Comparison of ENCODE assay signal across 23 cellular contexts in genomic region chr1:162458206-162458605, GRCh38. TPM values are rescaled to one million over a fixed set of nuclear protein-coding genes. Genes with fewer than 3 reads are reported as not detected.
"Had no signal": no experiment of that assay in that cellular context is flagged by ENCODE, and none has a peak within 500 bp of the region (broad histone marks: within the 10 kb centered on the region; RNA-seq: fewer than 3 reads in every experiment).

No MANE protein-coding gene starts in this region.

- H3K27ac ChIP-seq: adrenal gland, body of pancreas had no signal

- H3K27ac Mint-ChIP-seq: activated CD8-positive, alpha-beta T cell treated with anti-CD3 and anti-CD28 coated beads for 36 hours; activated naive CD4-positive, alpha-beta T cell treated with anti-CD3 and anti-CD28 coated beads, Interleukin-2, amount 10 ng/mL, durations not matched to agents 7 days and 5 days; activated naive CD8-positive, alpha-beta T cell treated with anti-CD3 and anti-CD28 coated beads, Interleukin-2, amount 10 ng/mL, durations not matched to agents 7 days and 5 days; activated T-cell treated with anti-CD3 and anti-CD28 coated beads, Interleukin-2, amount 50 U/mL, for 72 hours; activated T-helper 2 cell treated with anti-CD3 and anti-CD28 coated beads, Interferon-gamma antibody, Interleukin-2, Interleukin-4, amounts not matched to agents 10 μg/mL and 5 μg/mL and 100 μg/mL, durations not matched to agents 14 hours and 24 hours and 36 hours; T-helper 1 cell treated with Interleukin-12 subunit alpha and Interleukin-12 subunit beta and Interleukin-4 antibody, amounts not matched to agents 30 μg/mL and 1 μg/mL, for 36 hours had no signal

- H3K36me3 ChIP-seq: adrenal gland had no signal

- DNase-seq: activated CD4-positive, alpha-beta T cell treated with anti-CD3 and anti-CD28 coated beads for 4 hours; activated CD8-positive, alpha-beta memory T cell treated with anti-CD3 and anti-CD28 coated beads, Interleukin-2, amount 50 U/mL, for 4 hours; activated CD8-positive, alpha-beta T cell treated with anti-CD3 and anti-CD28 coated beads for 36 hours; activated gamma-delta T cell treated with Interleukin-2 at 50 U/mL for 16 hours; activated naive CD4-positive, alpha-beta T cell treated with anti-CD3 and anti-CD28 coated beads, Interleukin-2, amount 10 ng/mL, durations not matched to agents 7 days and 5 days; activated naive CD8-positive, alpha-beta T cell treated with anti-CD3 and anti-CD28 coated beads, Interleukin-2, amount 10 ng/mL, durations not matched to agents 7 days and 5 days; activated T-cell treated with anti-CD3 and anti-CD28 coated beads, Interleukin-2, amount 50 U/mL, for 72 hours; adrenal gland; anterior cingulate cortex; body of pancreas; central memory CD4-positive, alpha-beta T cell; NCI-H1092 treated with DMSO at 0.1 percent for 48 hours; NCI-H1417 treated with DMSO at 0.1 percent for 48 hours; NCI-H1694; NCI-H2029; NCI-H446; SHP77 treated with DMSO at 0.1 percent for 48 hours had no signal

- H3K36me3 Mint-ChIP-seq: activated naive CD4-positive, alpha-beta T cell treated with anti-CD3 and anti-CD28 coated beads, Interleukin-2, amount 10 ng/mL, durations not matched to agents 7 days and 5 days; activated naive CD8-positive, alpha-beta T cell treated with anti-CD3 and anti-CD28 coated beads, Interleukin-2, amount 10 ng/mL, durations not matched to agents 7 days and 5 days had no signal

- H3K4me3 ChIP-seq: adrenal gland, body of pancreas had no signal

- H3K4me3 Mint-ChIP-seq: activated CD8-positive, alpha-beta T cell treated with anti-CD3 and anti-CD28 coated beads for 36 hours; activated naive CD4-positive, alpha-beta T cell treated with anti-CD3 and anti-CD28 coated beads, Interleukin-2, amount 10 ng/mL, durations not matched to agents 7 days and 5 days; activated naive CD8-positive, alpha-beta T cell treated with anti-CD3 and anti-CD28 coated beads, Interleukin-2, amount 10 ng/mL, durations not matched to agents 7 days and 5 days; activated T-cell treated with anti-CD3 and anti-CD28 coated beads, Interleukin-2, amount 50 U/mL, for 72 hours; T-helper 1 cell treated with Interleukin-12 subunit alpha and Interleukin-12 subunit beta and Interleukin-4 antibody, amounts not matched to agents 30 μg/mL and 1 μg/mL, for 36 hours had no signal

- H3K9me3 Mint-ChIP-seq: activated naive CD4-positive, alpha-beta T cell treated with anti-CD3 and anti-CD28 coated beads, Interleukin-2, amount 10 ng/mL, durations not matched to agents 7 days and 5 days; activated naive CD8-positive, alpha-beta T cell treated with anti-CD3 and anti-CD28 coated beads, Interleukin-2, amount 10 ng/mL, durations not matched to agents 7 days and 5 days; activated T-cell treated with anti-CD3 and anti-CD28 coated beads, Interleukin-2, amount 50 U/mL, for 72 hours; activated T-helper 2 cell treated with anti-CD3 and anti-CD28 coated beads, Interferon-gamma antibody, Interleukin-2, Interleukin-4, amounts not matched to agents 10 μg/mL and 5 μg/mL and 100 μg/mL, durations not matched to agents 14 hours and 24 hours and 36 hours; T-helper 1 cell treated with Interleukin-12 subunit alpha and Interleukin-12 subunit beta and Interleukin-4 antibody, amounts not matched to agents 30 μg/mL and 1 μg/mL, for 36 hours had no signal

- H3K4me1 ChIP-seq: adrenal gland, body of pancreas had no signal

- H3K9me3 ChIP-seq: adrenal gland, body of pancreas had no signal

- H3K27me3 Mint-ChIP-seq: activated naive CD4-positive, alpha-beta T cell treated with anti-CD3 and anti-CD28 coated beads, Interleukin-2, amount 10 ng/mL, durations not matched to agents 7 days and 5 days; activated naive CD8-positive, alpha-beta T cell treated with anti-CD3 and anti-CD28 coated beads, Interleukin-2, amount 10 ng/mL, durations not matched to agents 7 days and 5 days had no signal

- H3K27me3 ChIP-seq: adrenal gland, body of pancreas had no signal

- H3K4me1 Mint-ChIP-seq: activated naive CD4-positive, alpha-beta T cell treated with anti-CD3 and anti-CD28 coated beads, Interleukin-2, amount 10 ng/mL, durations not matched to agents 7 days and 5 days; activated naive CD8-positive, alpha-beta T cell treated with anti-CD3 and anti-CD28 coated beads, Interleukin-2, amount 10 ng/mL, durations not matched to agents 7 days and 5 days had no signal

- ATAC-seq: activated CD4-positive, CD25-positive, alpha-beta regulatory T cell treated with anti-CD3 and anti-CD28 coated beads, Interleukin-2, amount 50 U/mL, for 24 hours; activated CD8-positive, alpha-beta T cell treated with anti-CD3 and anti-CD28 coated beads for 36 hours; activated T-cell treated with anti-CD3 and anti-CD28 coated beads, Interleukin-2, amount 50 U/mL, for 72 hours; body of pancreas had no signal

RNA-seq across cellular contexts. Expression of gene SH2D1B, which starts 46.3 kb away (rescaled TPM):
- total RNA-seq: activated CD8-positive, alpha-beta T cell treated with anti-CD3 and anti-CD28 coated beads for 36 hours; activated naive CD8-positive, alpha-beta T cell treated with anti-CD3 and anti-CD28 coated beads, Interleukin-2, amount 10 ng/mL, durations not matched to agents 7 days and 5 days; body of pancreas; bronchial epithelial cell; MCF 10A; SK-MEL-5 had no signal
